In the genomic region with DNA sequence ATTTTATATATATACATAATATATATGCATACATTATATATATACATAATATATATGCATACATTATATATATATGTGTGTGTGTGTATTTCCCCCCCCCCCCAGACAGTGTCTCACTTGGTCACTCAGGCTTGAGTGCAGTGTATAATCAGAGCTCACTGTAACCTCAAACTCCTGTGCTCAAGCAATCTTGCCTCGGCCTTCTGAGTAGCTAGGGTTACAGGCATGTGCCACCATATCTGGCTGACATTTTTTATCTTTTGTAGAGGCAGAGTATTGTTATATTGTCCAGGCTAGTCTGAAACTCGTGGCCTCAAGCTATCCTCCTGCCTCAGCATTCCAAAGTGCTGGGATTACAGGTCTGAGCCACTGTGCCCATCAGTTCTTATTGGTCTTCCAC, we compare ENCODE assay signal across 31 cellular contexts. TPM values are rescaled to one million over a fixed set of nuclear protein-coding genes. Genes with fewer than 3 reads are reported as not detected.
"Had no signal": no experiment of that assay in that cellular context is flagged by ENCODE, and none has a peak within 500 bp of the region (broad histone marks: within the 10 kb centered on the region; RNA-seq: fewer than 3 reads in every experiment).

No MANE protein-coding gene starts in this region.

- H3K27ac ChIP-seq: colonic mucosa, epithelial cell of prostate, esophagus muscularis mucosa, foreskin keratinocyte, gastroesophageal sphincter, neutrophil, pancreas, suprapubic skin, transverse colon, upper lobe of right lung, uterus had no signal

- H3K4me2 ChIP-seq: smooth muscle cell had no signal

- H3K4me3 ChIP-seq: colonic mucosa, esophagus muscularis mucosa, gastroesophageal sphincter, heart right ventricle, mucosa of descending colon, pancreas, smooth muscle cell, suprapubic skin, transverse colon, upper lobe of right lung, uterus had no signal

- H3K27me3 Mint-ChIP-seq: dendritic cell treated with granulocyte-macrophage colony-stimulating factor and Interleukin-4, amounts not matched to agents 40 ng/mL and 50 ng/mL, for 4 days; naive B cell; natural killer cell treated with Interleukin-12 subunit alpha and Interleukin-12 subunit beta and Interleukin-15 and Interleukin-18, amount 100 ng/mL, for 72 hours; stimulated activated naive CD8-positive, alpha-beta T cell treated with anti-CD3 and anti-CD28 coated beads, Interleukin-15, amount 100 ng/mL, for 72 hours had no signal

- H3K9me3 Mint-ChIP-seq: dendritic cell treated with granulocyte-macrophage colony-stimulating factor and Interleukin-4, amounts not matched to agents 40 ng/mL and 50 ng/mL, for 4 days; endodermal cell; mesothelial cell of epicardium; naive B cell; natural killer cell treated with Interleukin-12 subunit alpha and Interleukin-12 subunit beta and Interleukin-15 and Interleukin-18, amount 100 ng/mL, for 72 hours; neural crest cell; stimulated activated naive CD8-positive, alpha-beta T cell treated with anti-CD3 and anti-CD28 coated beads, Interleukin-15, amount 100 ng/mL, for 72 hours had no signal

- H3K36me3 Mint-ChIP-seq: natural killer cell treated with Interleukin-12 subunit alpha and Interleukin-12 subunit beta and Interleukin-15 and Interleukin-18, amount 100 ng/mL, for 72 hours had no signal

- H3K4me1 Mint-ChIP-seq: mesothelial cell of epicardium had no signal

- H3K4me1 ChIP-seq: colonic mucosa, suprapubic skin, upper lobe of right lung had no signal

- H3K4me3 Mint-ChIP-seq: dendritic cell treated with granulocyte-macrophage colony-stimulating factor and Interleukin-4, amounts not matched to agents 40 ng/mL and 50 ng/mL, for 4 days; endodermal cell; mesothelial cell of epicardium; naive B cell; natural killer cell treated with Interleukin-12 subunit alpha and Interleukin-12 subunit beta and Interleukin-15 and Interleukin-18, amount 100 ng/mL, for 72 hours; neural crest cell; stimulated activated naive CD8-positive, alpha-beta T cell treated with anti-CD3 and anti-CD28 coated beads, Interleukin-15, amount 100 ng/mL, for 72 hours had no signal

- ATAC-seq: foreskin keratinocyte; gastroesophageal sphincter; mucosa of descending colon; natural killer cell treated with Interleukin-12 subunit alpha and Interleukin-12 subunit beta and Interleukin-15 and Interleukin-18, amount 100 ng/mL, for 72 hours; pancreas; sciatic nerve; stimulated activated naive CD8-positive, alpha-beta T cell treated with anti-CD3 and anti-CD28 coated beads, Interleukin-15, amount 100 ng/mL, for 72 hours; upper lobe of right lung had no signal

- H3K27ac Mint-ChIP-seq: dendritic cell treated with granulocyte-macrophage colony-stimulating factor and Interleukin-4, amounts not matched to agents 40 ng/mL and 50 ng/mL, for 4 days; endodermal cell; mesothelial cell of epicardium; natural killer cell treated with Interleukin-12 subunit alpha and Interleukin-12 subunit beta and Interleukin-15 and Interleukin-18, amount 100 ng/mL, for 72 hours had no signal

- H3K36me3 ChIP-seq: colonic mucosa, neutrophil, pancreas, suprapubic skin, transverse colon, uterus had no signal

- H3K27me3 ChIP-seq: colonic mucosa, esophagus muscularis mucosa, foreskin keratinocyte, gastroesophageal sphincter, heart right ventricle, neutrophil, pancreas, suprapubic skin, transverse colon, upper lobe of right lung, uterus had no signal

- DNase-seq: colonic mucosa; effector CD8-positive, alpha-beta T cell; endodermal cell; foreskin keratinocyte; heart right ventricle; hippocampal formation; kidney glomerular epithelial cell; mesenchymal stem cell; mucosa of descending colon; naive B cell; pancreas; stimulated activated CD4-positive, alpha-beta T cell treated with anti-CD3 and anti-CD28 coated beads, Interleukin-12 subunit alpha, Interleukin-12 subunit beta, amount 100 ng/mL, for 4 hours; stimulated activated CD4-positive, alpha-beta T cell treated with anti-CD3 and anti-CD28 coated beads, Interleukin-1b, Interleukin-23, amount 100 ng/mL, for 48 hours; stimulated activated CD4-positive, alpha-beta T cell treated with anti-CD3 and anti-CD28 coated beads, Interleukin-4, amount 100 ng/mL, for 1 hour; stimulated activated CD8-positive, alpha-beta memory T cell treated with anti-CD3 and anti-CD28 coated beads, Interleukin-4, amount 100 ng/mL, for 48 hours; stimulated activated naive CD4-positive, alpha-beta T cell; stimulated activated naive CD8-positive, alpha-beta T cell treated with anti-CD3 and anti-CD28 coated beads, Interleukin-15, amount 100 ng/mL, for 72 hours; transverse colon; upper lobe of right lung; uterus had no signal

- H3K9me3 ChIP-seq: colonic mucosa, esophagus muscularis mucosa, gastroesophageal sphincter, heart right ventricle, mucosa of descending colon, neutrophil, pancreas, suprapubic skin, transverse colon, upper lobe of right lung, uterus had no signal

RNA-seq across cellular contexts. Expression of a gene that starts 57.8 kb away (rescaled TPM):
- total RNA-seq: natural killer cell treated with Interleukin-12 subunit alpha and Interleukin-12 subunit beta and Interleukin-15 and Interleukin-18, amount 100 ng/mL, for 72 hours; neural crest cell; smooth muscle cell had no signal
